Comparison of ENCODE assay signal across 2 cellular contexts in the genomic region with DNA sequence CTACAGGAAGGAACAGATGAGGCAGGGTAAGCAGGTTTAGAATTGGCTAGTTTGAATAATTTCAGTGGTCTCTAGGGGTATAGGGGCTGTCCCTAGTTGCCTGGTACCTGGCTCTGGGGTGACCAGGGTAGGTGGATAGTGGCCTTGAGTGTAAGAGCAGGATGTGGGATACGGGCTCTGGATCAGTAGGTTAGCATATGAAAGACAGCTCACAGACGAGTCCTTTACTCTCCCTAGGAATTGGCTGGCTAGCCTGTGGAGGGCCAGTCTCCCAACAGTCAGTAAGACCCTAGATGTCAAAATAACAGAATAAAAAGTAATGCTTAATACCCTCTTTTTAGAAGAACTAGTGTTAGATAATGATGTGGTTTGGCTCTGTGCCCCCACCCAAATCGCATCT.
TF ChIP-seq lines count a peak whose summit lies in the region.

No MANE protein-coding gene starts in this region.

TF ChIP-seq in GM23338, 12 proteins besides CTCF, POLR2A, EP300 and RAD21:
- TF ChIP-seq, protein P1, sequence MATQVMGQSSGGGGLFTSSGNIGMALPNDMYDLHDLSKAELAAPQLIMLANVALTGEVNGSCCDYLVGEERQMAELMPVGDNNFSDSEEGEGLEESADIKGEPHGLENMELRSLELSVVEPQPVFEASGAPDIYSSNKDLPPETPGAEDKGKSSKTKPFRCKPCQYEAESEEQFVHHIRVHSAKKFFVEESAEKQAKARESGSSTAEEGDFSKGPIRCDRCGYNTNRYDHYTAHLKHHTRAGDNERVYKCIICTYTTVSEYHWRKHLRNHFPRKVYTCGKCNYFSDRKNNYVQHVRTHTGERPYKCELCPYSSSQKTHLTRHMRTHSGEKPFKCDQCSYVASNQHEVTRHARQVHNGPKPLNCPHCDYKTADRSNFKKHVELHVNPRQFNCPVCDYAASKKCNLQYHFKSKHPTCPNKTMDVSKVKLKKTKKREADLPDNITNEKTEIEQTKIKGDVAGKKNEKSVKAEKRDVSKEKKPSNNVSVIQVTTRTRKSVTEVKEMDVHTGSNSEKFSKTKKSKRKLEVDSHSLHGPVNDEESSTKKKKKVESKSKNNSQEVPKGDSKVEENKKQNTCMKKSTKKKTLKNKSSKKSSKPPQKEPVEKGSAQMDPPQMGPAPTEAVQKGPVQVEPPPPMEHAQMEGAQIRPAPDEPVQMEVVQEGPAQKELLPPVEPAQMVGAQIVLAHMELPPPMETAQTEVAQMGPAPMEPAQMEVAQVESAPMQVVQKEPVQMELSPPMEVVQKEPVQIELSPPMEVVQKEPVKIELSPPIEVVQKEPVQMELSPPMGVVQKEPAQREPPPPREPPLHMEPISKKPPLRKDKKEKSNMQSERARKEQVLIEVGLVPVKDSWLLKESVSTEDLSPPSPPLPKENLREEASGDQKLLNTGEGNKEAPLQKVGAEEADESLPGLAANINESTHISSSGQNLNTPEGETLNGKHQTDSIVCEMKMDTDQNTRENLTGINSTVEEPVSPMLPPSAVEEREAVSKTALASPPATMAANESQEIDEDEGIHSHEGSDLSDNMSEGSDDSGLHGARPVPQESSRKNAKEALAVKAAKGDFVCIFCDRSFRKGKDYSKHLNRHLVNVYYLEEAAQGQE (IDR thresholded peaks at IDR 0.05; ENCODE audit: unreplicated experiment), result no peak
- TF ChIP-seq EZH2phosphoT487 (IDR thresholded peaks at IDR 0.05; ENCODE audit: unreplicated experiment) (no peak), NANOG (IDR thresholded peaks at IDR 0.05; ENCODE audit: borderline replicate concordance) (no peak), POLR2AphosphoS5 (IDR thresholded peaks at IDR 0.05; ENCODE audit: low read depth) (no peak)
- TF ChIP-seq, protein P2, sequence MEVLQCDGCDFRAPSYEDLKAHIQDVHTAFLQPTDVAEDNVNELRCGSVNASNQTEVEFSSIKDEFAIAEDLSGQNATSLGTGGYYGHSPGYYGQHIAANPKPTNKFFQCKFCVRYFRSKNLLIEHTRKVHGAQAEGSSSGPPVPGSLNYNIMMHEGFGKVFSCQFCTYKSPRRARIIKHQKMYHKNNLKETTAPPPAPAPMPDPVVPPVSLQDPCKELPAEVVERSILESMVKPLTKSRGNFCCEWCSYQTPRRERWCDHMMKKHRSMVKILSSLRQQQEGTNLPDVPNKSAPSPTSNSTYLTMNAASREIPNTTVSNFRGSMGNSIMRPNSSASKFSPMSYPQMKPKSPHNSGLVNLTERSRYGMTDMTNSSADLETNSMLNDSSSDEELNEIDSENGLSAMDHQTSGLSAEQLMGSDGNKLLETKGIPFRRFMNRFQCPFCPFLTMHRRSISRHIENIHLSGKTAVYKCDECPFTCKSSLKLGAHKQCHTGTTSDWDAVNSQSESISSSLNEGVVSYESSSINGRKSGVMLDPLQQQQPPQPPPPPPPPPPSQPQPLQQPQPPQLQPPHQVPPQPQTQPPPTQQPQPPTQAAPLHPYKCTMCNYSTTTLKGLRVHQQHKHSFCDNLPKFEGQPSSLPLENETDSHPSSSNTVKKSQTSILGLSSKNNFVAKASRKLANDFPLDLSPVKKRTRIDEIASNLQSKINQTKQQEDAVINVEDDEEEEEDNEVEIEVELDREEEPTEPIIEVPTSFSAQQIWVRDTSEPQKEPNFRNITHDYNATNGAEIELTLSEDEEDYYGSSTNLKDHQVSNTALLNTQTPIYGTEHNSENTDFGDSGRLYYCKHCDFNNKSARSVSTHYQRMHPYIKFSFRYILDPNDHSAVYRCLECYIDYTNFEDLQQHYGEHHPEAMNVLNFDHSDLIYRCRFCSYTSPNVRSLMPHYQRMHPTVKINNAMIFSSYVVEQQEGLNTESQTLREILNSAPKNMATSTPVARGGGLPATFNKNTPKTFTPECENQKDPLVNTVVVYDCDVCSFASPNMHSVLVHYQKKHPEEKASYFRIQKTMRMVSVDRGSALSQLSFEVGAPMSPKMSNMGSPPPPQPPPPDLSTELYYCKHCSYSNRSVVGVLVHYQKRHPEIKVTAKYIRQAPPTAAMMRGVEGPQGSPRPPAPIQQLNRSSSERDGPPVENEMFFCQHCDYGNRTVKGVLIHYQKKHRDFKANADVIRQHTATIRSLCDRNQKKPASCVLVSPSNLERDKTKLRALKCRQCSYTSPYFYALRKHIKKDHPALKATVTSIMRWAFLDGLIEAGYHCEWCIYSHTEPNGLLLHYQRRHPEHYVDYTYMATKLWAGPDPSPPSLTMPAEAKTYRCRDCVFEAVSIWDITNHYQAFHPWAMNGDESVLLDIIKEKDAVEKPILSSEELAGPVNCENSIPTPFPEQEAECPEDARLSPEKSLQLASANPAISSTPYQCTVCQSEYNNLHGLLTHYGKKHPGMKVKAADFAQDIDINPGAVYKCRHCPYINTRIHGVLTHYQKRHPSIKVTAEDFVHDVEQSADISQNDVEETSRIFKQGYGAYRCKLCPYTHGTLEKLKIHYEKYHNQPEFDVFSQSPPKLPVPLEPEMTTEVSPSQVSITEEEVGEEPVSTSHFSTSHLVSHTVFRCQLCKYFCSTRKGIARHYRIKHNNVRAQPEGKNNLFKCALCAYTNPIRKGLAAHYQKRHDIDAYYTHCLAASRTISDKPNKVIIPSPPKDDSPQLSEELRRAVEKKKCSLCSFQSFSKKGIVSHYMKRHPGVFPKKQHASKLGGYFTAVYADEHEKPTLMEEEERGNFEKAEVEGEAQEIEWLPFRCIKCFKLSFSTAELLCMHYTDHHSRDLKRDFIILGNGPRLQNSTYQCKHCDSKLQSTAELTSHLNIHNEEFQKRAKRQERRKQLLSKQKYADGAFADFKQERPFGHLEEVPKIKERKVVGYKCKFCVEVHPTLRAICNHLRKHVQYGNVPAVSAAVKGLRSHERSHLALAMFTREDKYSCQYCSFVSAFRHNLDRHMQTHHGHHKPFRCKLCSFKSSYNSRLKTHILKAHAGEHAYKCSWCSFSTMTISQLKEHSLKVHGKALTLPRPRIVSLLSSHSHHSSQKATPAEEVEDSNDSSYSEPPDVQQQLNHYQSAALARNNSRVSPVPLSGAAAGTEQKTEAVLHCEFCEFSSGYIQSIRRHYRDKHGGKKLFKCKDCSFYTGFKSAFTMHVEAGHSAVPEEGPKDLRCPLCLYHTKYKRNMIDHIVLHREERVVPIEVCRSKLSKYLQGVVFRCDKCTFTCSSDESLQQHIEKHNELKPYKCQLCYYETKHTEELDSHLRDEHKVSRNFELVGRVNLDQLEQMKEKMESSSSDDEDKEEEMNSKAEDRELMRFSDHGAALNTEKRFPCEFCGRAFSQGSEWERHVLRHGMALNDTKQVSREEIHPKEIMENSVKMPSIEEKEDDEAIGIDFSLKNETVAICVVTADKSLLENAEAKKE (CRISPR knock-in tag; IDR thresholded peaks at IDR 0.05), result no peak
- TF ChIP-seq, protein P3, sequence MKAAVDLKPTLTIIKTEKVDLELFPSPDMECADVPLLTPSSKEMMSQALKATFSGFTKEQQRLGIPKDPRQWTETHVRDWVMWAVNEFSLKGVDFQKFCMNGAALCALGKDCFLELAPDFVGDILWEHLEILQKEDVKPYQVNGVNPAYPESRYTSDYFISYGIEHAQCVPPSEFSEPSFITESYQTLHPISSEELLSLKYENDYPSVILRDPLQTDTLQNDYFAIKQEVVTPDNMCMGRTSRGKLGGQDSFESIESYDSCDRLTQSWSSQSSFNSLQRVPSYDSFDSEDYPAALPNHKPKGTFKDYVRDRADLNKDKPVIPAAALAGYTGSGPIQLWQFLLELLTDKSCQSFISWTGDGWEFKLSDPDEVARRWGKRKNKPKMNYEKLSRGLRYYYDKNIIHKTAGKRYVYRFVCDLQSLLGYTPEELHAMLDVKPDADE (IDR thresholded peaks at IDR 0.05), result no peak

TF ChIP-seq in WTC11, 78 proteins besides CTCF, POLR2A, EP300 and RAD21 (continued from another document):
- TF ChIP-seq, protein P4, sequence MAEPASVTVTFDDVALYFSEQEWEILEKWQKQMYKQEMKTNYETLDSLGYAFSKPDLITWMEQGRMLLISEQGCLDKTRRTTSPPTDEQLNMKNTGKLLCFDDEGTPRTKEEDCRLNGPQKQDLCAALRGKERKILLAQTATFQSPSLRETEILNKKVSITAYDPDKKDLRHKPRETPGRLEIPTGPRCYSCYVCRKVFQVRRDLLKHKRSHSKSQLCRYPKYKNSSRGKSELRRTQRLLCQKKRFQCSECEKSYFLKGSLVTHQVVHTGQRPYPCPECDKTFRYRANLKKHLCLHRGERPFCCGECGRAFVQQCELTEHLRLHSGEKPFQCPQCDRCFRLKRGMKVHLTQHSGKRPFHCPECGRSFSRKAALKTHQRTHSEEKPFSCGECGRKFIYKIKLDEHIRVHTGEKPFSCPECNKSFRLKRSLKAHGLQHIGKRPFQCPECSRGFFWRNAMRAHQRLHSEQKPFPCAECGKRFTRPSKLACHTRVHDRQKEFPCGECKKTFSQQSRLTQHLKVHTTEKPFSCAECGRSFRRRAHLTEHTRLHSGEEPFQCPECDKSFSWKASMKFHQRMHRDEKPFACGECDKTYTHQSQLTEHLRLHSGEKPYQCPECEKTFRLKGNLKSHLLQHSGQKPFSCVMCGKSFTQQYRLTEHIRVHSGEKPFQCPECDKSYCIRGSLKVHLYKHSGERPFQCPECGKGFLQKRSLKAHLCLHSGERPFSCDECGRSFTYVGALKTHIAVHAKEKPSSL (CRISPR knock-in tag; conservative IDR thresholded peaks at IDR 0.05), result no peak
- TF ChIP-seq, protein P5, sequence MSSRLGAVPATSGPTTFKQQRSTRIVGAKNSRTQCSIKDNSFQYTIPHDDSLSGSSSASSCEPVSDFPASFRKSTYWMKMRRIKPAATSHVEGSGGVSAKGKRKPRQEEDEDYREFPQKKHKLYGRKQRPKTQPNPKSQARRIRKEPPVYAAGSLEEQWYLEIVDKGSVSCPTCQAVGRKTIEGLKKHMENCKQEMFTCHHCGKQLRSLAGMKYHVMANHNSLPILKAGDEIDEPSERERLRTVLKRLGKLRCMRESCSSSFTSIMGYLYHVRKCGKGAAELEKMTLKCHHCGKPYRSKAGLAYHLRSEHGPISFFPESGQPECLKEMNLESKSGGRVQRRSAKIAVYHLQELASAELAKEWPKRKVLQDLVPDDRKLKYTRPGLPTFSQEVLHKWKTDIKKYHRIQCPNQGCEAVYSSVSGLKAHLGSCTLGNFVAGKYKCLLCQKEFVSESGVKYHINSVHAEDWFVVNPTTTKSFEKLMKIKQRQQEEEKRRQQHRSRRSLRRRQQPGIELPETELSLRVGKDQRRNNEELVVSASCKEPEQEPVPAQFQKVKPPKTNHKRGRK (CRISPR knock-in tag; IDR thresholded peaks at IDR 0.05; ENCODE audit: borderline replicate concordance), result no peak
- TF ChIP-seq NR2C2 (CRISPR knock-in tag; IDR thresholded peaks at IDR 0.05), result no peak
- TF ChIP-seq ZNF263 (CRISPR knock-in tag; IDR thresholded peaks at IDR 0.05; ENCODE audit: low read depth), result no peak
- TF ChIP-seq, protein P6, sequence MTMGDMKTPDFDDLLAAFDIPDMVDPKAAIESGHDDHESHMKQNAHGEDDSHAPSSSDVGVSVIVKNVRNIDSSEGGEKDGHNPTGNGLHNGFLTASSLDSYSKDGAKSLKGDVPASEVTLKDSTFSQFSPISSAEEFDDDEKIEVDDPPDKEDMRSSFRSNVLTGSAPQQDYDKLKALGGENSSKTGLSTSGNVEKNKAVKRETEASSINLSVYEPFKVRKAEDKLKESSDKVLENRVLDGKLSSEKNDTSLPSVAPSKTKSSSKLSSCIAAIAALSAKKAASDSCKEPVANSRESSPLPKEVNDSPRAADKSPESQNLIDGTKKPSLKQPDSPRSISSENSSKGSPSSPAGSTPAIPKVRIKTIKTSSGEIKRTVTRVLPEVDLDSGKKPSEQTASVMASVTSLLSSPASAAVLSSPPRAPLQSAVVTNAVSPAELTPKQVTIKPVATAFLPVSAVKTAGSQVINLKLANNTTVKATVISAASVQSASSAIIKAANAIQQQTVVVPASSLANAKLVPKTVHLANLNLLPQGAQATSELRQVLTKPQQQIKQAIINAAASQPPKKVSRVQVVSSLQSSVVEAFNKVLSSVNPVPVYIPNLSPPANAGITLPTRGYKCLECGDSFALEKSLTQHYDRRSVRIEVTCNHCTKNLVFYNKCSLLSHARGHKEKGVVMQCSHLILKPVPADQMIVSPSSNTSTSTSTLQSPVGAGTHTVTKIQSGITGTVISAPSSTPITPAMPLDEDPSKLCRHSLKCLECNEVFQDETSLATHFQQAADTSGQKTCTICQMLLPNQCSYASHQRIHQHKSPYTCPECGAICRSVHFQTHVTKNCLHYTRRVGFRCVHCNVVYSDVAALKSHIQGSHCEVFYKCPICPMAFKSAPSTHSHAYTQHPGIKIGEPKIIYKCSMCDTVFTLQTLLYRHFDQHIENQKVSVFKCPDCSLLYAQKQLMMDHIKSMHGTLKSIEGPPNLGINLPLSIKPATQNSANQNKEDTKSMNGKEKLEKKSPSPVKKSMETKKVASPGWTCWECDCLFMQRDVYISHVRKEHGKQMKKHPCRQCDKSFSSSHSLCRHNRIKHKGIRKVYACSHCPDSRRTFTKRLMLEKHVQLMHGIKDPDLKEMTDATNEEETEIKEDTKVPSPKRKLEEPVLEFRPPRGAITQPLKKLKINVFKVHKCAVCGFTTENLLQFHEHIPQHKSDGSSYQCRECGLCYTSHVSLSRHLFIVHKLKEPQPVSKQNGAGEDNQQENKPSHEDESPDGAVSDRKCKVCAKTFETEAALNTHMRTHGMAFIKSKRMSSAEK (CRISPR knock-in tag; IDR thresholded peaks at IDR 0.05; ENCODE audit: borderline replicate concordance), result no peak
- no peak for TF ChIP-seq ELF4 (CRISPR knock-in tag; IDR thresholded peaks at IDR 0.05; ENCODE audit: low read depth)
- no peak for TF ChIP-seq GRHL2 (CRISPR knock-in tag; IDR thresholded peaks at IDR 0.05; ENCODE audit: insufficient replicate concordance, severe bottlenecking)
- no peak for TF ChIP-seq TEAD1 (CRISPR knock-in tag; IDR thresholded peaks at IDR 0.05)
- TF ChIP-seq, protein P7, sequence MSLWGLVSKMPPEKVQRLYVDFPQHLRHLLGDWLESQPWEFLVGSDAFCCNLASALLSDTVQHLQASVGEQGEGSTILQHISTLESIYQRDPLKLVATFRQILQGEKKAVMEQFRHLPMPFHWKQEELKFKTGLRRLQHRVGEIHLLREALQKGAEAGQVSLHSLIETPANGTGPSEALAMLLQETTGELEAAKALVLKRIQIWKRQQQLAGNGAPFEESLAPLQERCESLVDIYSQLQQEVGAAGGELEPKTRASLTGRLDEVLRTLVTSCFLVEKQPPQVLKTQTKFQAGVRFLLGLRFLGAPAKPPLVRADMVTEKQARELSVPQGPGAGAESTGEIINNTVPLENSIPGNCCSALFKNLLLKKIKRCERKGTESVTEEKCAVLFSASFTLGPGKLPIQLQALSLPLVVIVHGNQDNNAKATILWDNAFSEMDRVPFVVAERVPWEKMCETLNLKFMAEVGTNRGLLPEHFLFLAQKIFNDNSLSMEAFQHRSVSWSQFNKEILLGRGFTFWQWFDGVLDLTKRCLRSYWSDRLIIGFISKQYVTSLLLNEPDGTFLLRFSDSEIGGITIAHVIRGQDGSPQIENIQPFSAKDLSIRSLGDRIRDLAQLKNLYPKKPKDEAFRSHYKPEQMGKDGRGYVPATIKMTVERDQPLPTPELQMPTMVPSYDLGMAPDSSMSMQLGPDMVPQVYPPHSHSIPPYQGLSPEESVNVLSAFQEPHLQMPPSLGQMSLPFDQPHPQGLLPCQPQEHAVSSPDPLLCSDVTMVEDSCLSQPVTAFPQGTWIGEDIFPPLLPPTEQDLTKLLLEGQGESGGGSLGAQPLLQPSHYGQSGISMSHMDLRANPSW (CRISPR knock-in tag; conservative IDR thresholded peaks at IDR 0.05; ENCODE audit: low read depth), result no peak
TF ChIP-seq in WTC11: peak in this region for 0.
